1 cellular context compared by ENCODE assay signal in the genomic region with DNA sequence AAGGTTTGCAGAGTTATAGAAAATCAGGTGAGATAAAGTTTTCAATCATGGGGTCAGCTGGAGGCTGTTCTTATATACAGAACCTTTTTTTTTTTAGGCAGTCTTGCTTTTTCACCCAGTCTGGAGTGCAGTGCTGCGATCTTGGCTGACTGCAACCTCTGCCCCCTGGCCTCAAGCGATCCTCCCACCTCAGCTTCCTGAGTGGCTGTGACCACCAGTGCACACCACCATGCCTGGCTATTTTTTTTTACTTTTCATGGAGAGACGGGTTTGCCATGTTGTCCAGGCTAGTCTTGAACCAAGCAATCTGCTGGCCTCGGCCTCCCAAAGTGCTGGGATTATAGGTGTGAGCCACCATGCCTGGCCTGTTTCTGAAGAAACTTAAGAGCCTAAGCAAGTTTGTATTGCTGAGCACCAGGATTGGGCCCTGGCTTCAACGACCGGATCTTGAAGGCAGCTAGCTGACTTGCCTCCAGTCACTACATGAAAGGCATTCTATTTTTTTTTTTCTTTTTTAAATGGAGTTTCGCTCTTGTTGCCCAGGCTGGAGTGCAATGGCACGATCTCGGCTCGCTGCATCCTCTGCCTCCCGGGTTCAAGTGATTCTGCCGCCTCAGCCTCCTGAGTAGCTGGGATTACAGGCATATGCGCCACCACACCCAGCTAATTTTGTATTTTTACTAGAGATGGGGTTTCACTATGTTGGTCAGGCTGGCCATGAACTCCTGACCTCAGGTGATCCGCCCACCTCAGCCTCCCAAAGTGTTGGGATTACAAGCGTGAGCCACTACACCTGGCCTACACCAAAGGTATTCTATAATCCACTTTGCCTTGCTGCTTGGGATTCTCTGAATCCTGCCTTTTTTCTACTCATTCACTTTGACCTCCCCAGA.
TF ChIP-seq lines count a peak whose summit lies in the region.

No MANE protein-coding gene starts in this region.

TF ChIP-seq in HEK293, 187 proteins besides CTCF, POLR2A, EP300 and RAD21 (continued from another document):
- TF ChIP-seq, protein P1, sequence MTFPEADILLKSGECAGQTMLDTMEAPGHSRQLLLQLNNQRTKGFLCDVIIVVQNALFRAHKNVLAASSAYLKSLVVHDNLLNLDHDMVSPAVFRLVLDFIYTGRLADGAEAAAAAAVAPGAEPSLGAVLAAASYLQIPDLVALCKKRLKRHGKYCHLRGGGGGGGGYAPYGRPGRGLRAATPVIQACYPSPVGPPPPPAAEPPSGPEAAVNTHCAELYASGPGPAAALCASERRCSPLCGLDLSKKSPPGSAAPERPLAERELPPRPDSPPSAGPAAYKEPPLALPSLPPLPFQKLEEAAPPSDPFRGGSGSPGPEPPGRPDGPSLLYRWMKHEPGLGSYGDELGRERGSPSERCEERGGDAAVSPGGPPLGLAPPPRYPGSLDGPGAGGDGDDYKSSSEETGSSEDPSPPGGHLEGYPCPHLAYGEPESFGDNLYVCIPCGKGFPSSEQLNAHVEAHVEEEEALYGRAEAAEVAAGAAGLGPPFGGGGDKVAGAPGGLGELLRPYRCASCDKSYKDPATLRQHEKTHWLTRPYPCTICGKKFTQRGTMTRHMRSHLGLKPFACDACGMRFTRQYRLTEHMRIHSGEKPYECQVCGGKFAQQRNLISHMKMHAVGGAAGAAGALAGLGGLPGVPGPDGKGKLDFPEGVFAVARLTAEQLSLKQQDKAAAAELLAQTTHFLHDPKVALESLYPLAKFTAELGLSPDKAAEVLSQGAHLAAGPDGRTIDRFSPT (tag by site-specific recombination; IDR thresholded peaks at IDR 0.05) = no peak
- no peak for TF ChIP-seq SCRT1 (tag by site-specific recombination; IDR thresholded peaks at IDR 0.05; ENCODE audit: borderline replicate concordance)
- no peak for TF ChIP-seq ZNF416 (tag by site-specific recombination; IDR thresholded peaks at IDR 0.05)
